9 cellular contexts compared by ENCODE assay signal in the genomic region with DNA sequence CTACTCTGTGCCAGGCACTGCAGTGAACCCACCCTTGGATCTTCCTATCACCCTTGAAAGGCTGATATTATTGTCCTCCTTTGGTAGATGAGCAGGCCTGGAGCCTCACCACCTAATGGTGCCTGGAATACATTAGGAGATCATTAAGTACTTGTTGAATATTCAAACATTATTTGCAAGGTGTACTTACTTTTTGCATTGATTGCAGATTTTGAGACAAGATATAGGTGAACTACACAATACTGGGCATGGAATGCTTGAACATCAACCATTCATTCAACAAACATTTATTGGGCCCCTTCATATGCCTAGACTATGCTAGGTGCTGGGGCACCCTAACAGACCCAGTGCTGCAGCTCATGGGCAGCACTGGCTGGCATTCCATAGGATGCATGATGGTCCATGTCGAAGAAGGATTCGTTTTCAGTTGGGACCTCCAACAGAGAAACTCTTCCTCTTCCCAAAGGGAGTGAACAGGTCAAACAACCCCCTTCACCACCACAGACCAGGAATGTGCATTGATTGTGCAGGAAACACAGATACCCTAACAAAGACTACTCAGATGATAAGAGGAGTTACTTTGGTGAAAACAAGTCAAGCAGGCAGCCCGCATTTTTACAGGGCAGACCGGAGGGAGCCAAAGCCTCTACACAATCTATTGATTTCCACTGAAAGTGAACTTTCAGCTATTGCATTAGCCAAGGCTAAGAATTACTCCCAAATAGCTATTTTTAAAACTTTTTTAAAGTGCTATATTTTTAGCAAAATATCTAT.
"Had no signal": no experiment of that assay in that cellular context is flagged by ENCODE, and none has a peak within 500 bp of the region (broad histone marks: within the 10 kb centered on the region; RNA-seq: fewer than 3 reads in every experiment).

No MANE protein-coding gene starts in this region.

- H3K27ac Mint-ChIP-seq: HFFc6, IgD-negative memory B cell had no signal

- H3K4me1 Mint-ChIP-seq: IgD-negative memory B cell had no signal

- H3K27ac ChIP-seq: GM23248, KMS-11 had no signal

- H3K4me1 ChIP-seq: HAP-1 had no signal

- DNase-seq: GM23248, GOT3, H7, HFFc6, KBM-7 had no signal

- H3K4me3 ChIP-seq: GM23248, HAP-1 had no signal

- H3K9ac ChIP-seq: GM23248, KMS-11 had no signal

- ATAC-seq: HCT116 had no signal

- H3K36me3 ChIP-seq: HAP-1 had no signal

- H3K9me3 ChIP-seq: HAP-1 had no signal

- H3K4me3 Mint-ChIP-seq: HFFc6, IgD-negative memory B cell had no signal
